ENCODE assay signal across 10 cellular contexts in the genomic region with DNA sequence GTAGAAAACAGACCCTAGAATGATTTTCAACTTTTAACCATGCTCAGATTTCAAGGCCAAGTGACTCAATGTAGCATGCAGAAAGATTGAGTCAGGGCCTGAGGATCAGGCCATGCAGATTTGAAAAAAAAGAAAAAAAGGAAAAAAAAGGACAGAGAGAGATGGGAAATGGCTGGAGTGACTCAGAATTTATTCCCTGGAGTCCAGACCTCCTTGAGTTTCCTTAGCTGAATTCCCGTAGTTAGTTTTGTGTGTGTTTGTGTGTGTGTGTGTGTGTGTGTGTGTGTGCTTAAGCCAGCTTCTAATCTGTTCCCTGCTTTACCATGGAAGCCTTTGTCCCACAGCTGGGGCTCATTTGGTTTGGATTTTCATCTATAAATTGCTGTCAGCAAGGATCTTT.
DNase-seq lines count a peak whose midpoint lies in the region; ATAC-seq and TF ChIP-seq lines count a peak whose summit lies in the region.
"Had no signal": no experiment of that assay in that cellular context is flagged by ENCODE, and none has a peak within 500 bp of the region (broad histone marks: within the 10 kb centered on the region; RNA-seq: fewer than 3 reads in every experiment).

No MANE protein-coding gene starts in this region.

- peak; percentile 91 for ATAC-seq in SK-N-SH treated with all-trans-retinoic acid at 6 μM for 48 hours
- ATAC-seq in foreskin keratinocyte: peak; percentile 81

- DNase-seq in D341Med (ENCODE audit: low spot score) (peak; percentile 24), foreskin keratinocyte (peak; percentile 45 to 71), renal cortical epithelial cell (ENCODE audit: low read depth) (peak; percentile 95), nucleus accumbens (lab: John Stamatoyannopoulos, UW) (no peak), NCI-H2029 treated with DMSO at 0.1 percent for 48 hours (lab: John Stamatoyannopoulos, UW) (no peak)
- DNase-seq in stimulated activated naive CD4-positive, alpha-beta T cell treated with Interleukin-2 at 50 U/mL for 16 hours (lab: John Stamatoyannopoulos, UW): no peak
- no peak for DNase-seq in activated effector memory CD4-positive, alpha-beta T cell treated with Interleukin-2 at 50 U/mL for 16 hours
- DNase-seq: DMS79 treated with DMSO at 0.1 percent for 48 hours had no signal

- TF ChIP-seq CTCF in foreskin keratinocyte (conservative IDR thresholded peaks at IDR 0.05): no peak

- no peaks in the 10 kb centered on the region for H3K27me3 ChIP-seq in foreskin keratinocyte

- peaks cover 16% of the 10 kb centered on the region for H3K4me1 ChIP-seq in foreskin keratinocyte

- H3K27ac ChIP-seq in foreskin keratinocyte: no peak overlapping the region
- H3K27ac ChIP-seq: SK-N-MC had no signal

TF ChIP-seq in SK-N-SH treated with all-trans-retinoic acid at 6 μM for 48 hours, 23 proteins besides CTCF, POLR2A, EP300 and RAD21:
- no peak for TF ChIP-seq OSR1 (CRISPR knock-in tag; IDR thresholded peaks at IDR 0.05)
- no peak for TF ChIP-seq CSDC2 (CRISPR knock-in tag; IDR thresholded peaks at IDR 0.05)
- 0 out of 2 replicates have a peak, but pooled peaks have one; percentile 16 for TF ChIP-seq ISL1 (CRISPR knock-in tag; IDR thresholded peaks at IDR 0.05)
- TF ChIP-seq ZC3H10 (CRISPR knock-in tag; IDR thresholded peaks at IDR 0.05): no peak
- TF ChIP-seq GLIS3 (CRISPR knock-in tag; IDR thresholded peaks at IDR 0.05): no peak
- TF ChIP-seq TOX (CRISPR knock-in tag; IDR thresholded peaks at IDR 0.05; ENCODE audit: borderline replicate concordance): peak; percentile 9; the same call in 1 of the 2 replicates
- no peak for TF ChIP-seq TCF4 (CRISPR knock-in tag; IDR thresholded peaks at IDR 0.05; ENCODE audit: borderline replicate concordance)
- no peak for TF ChIP-seq PPARA (CRISPR knock-in tag; IDR thresholded peaks at IDR 0.05; ENCODE audit: borderline replicate concordance)
TF ChIP-seq in SK-N-SH treated with all-trans-retinoic acid at 6 μM for 48 hours: peak in this region for 2.

Comparison
In these comparisons a context has a peak if more than half of its experiments do, and no peak if none do; other contexts are left out.
1. DNase-seq: peak in D341Med (single experiment), foreskin keratinocyte (2 of 2) and renal cortical epithelial cell (single experiment); none in nucleus accumbens (0 of 56), stimulated activated naive CD4-positive, alpha-beta T cell treated with Interleukin-2 at 50 U/mL for 16 hours (single experiment), activated effector memory CD4-positive, alpha-beta T cell treated with Interleukin-2 at 50 U/mL for 16 hours (single experiment) and NCI-H2029 treated with DMSO at 0.1 percent for 48 hours (single experiment).